In the genomic region with DNA sequence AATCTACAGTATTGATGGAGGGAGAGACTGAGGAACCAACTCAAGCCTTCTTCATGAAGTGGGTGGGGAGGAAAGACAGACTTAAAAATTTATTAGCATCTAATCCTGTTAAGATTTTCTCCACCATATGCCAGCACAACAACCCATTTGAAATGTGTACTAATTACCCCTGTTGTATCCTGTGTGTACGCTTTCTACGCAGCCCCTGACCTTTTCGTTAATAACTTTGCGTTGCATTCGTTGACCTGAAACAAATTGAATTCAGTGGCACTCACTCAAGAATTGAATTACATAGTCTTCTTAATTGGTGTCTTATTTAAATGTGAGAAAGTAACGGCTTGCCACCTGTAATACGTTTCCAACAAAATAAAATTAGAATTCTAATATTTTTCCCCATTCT, we compare ENCODE assay signal across 26 cellular contexts.
"Had no signal": no experiment of that assay in that cellular context is flagged by ENCODE, and none has a peak within 500 bp of the region (broad histone marks: within the 10 kb centered on the region; RNA-seq: fewer than 3 reads in every experiment).

No MANE protein-coding gene starts in this region.

- DNase-seq: activated CD4-positive, alpha-beta memory T cell treated with anti-CD3 and anti-CD28 coated beads for 36 hours; activated CD4-positive, alpha-beta T cell treated with anti-CD3 and anti-CD28 coated beads for 4 hours; activated CD4-positive, alpha-beta T cell treated with anti-CD3 and anti-CD28 coated beads, Interleukin-2, amount 50 U/mL, for 1 hour; activated CD4-positive, CD25-positive, alpha-beta regulatory T cell treated with anti-CD3 and anti-CD28 coated beads, Interleukin-2, amount 50 U/mL, for 72 hours; activated CD8-positive, alpha-beta memory T cell treated with anti-CD3 and anti-CD28 coated beads, Interleukin-2, amount 50 U/mL, for 4 hours; activated gamma-delta T cell treated with Interleukin-2 at 50 U/mL for 16 hours; activated naive CD4-positive, alpha-beta T cell treated with anti-CD3 and anti-CD28 coated beads for 36 hours; activated T-cell treated with anti-CD3 and anti-CD28 coated beads for 4 hours; activated T-cell treated with anti-CD3 and anti-CD28 coated beads, Interleukin-2, amount 50 U/mL, for 4 hours; anterior cingulate cortex; brain microvascular endothelial cell; central memory CD4-positive, alpha-beta T cell; Karpas-422; KBM-7; NCI-H1105; NCI-H1417 treated with DMSO at 0.1 percent for 48 hours; NCI-H187 treated with DMSO at 0.1 percent for 48 hours; NCI-H2171 treated with DMSO at 0.1 percent for 48 hours; NCI-H2227 treated with DMSO at 0.1 percent for 48 hours; NCI-H446 treated with DMSO at 0.1 percent for 48 hours; NCI-H774; PC-9; SHP77; T1000 had no signal

- H3K27me3 ChIP-seq: brain microvascular endothelial cell, SJCRH30 had no signal

- H3K4me3 ChIP-seq: PC-9, SK-N-MC had no signal

- H3K36me3 ChIP-seq: brain microvascular endothelial cell, SJCRH30 had no signal

- H3K27ac ChIP-seq: brain microvascular endothelial cell, PC-9, SK-N-MC had no signal

- H3K9me3 ChIP-seq: SJCRH30 had no signal
